In the genomic region with DNA sequence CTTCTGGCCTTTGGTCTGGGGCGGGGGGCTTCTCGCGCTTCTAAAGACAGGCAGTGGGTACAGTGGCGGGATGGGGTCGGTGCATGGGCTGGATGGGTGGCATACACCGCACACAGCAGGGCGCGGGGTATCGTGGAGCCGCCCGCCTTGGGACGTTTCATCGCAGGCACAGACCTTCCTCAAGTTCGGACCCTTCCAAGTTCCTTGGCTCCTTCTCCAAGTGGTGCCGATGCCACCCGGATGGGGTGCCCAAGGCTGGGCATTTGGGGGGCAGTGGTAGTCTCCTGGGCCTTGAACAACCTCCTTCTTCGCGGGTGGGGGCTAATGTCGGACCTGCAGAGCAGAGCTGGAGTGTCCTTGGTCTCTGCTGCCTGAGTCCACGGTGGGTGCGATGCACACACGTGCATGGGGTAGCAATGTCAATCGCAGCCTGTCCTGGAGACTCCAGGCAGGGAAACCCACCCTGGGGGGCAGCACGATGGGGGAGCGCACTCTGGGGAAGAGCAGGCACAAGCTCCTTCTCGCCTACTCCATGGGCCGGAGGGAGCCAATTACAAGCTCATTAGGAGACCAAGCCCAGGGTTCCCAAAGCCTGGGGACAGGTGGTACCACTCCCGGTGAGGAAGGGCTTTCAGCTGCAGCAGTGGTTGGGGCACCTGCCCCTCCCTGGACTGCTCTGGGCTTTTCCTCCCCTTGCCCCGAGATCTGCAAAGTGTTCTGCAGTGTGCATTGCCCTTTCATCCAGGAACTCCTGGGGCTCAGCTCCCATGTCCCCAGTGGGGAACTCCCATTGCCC, we compare ENCODE assay signal across 8 cellular contexts. TPM values are rescaled to one million over a fixed set of nuclear protein-coding genes. Genes with fewer than 3 reads are reported as not detected.
DNase-seq lines count a peak whose midpoint lies in the region; ATAC-seq and TF ChIP-seq lines count a peak whose summit lies in the region.

No MANE protein-coding gene starts in this region.

- no peak for DNase-seq in BE2C
- no peak for DNase-seq in LNCaP clone FGC (ENCODE audit: low read depth)
- no peak for DNase-seq in stimulated activated CD4-positive, alpha-beta T cell treated with anti-CD3 and anti-CD28 coated beads, Interleukin-2, amount 100 ng/mL, for 24 hours
- no peak for DNase-seq in NCI-H1105 treated with DMSO at 0.1 percent for 48 hours (lab: John Stamatoyannopoulos, UW)
- DNase-seq in nucleus accumbens (lab: John Stamatoyannopoulos, UW): no peak

- peak overlapping the region; percentile 55 for H3K4me2 ChIP-seq in neural cell (ENCODE audit: low read length)

- H3K4me3 ChIP-seq in BE2C (ENCODE audit: low read depth, low read length) (peak overlapping the region; percentile 37; the same call in 1 of the 2 replicates), LNCaP clone FGC (ENCODE audit: low read depth, low read length) (peak overlapping the region; percentile 23; the same call in 1 of the 2 replicates), ectodermal cell (ENCODE audit: insufficient read depth, low read depth, low read length) (peak overlapping the region; percentile 80), neural cell (ENCODE audit: low read length) (peak overlapping the region; percentile 63)

- H4K20me1 ChIP-seq in neural cell (ENCODE audit: insufficient read depth): peaks cover 3% of the 10 kb centered on the region

- H2AFZ ChIP-seq in neural cell (ENCODE audit: low read depth, low read length): peak overlapping the region; percentile 73

- H3K27me3 ChIP-seq in BE2C (no peaks in the 10 kb centered on the region), ectodermal cell (ENCODE audit: control insufficient read depth, insufficient read depth, low read length, poor library complexity, severe bottlenecking) (no peaks in the 10 kb centered on the region), neural cell (ENCODE audit: insufficient read depth, low read depth, low read length) (no peaks in the 10 kb centered on the region)

- no peak for TF ChIP-seq RAD21 in neural cell (conservative IDR thresholded peaks at IDR 0.05)

- 60 to 63% methylated on average over 29 of the region's 29 CpGs for WGBS in ectodermal cell, 2 experiments

- H3K9me3 ChIP-seq in BE2C (no peaks in the 10 kb centered on the region), ectodermal cell (ENCODE audit: control insufficient read depth, low read length) (no peaks in the 10 kb centered on the region), neural cell (ENCODE audit: low read length) (no peaks in the 10 kb centered on the region)

- peak; percentile 5 for TF ChIP-seq EP300 in neural cell (conservative IDR thresholded peaks at IDR 0.05; ENCODE audit: poor library complexity, severe bottlenecking)

- H3K79me2 ChIP-seq in neural cell (replicated peaks; ENCODE audit: insufficient read depth, low read length): peaks cover 23% of the 10 kb centered on the region

- no peak for TF ChIP-seq CTCF in BE2C (IDR thresholded peaks at IDR 0.05; ENCODE audit: low read depth, low read length)
- no peak for TF ChIP-seq CTCF in LNCaP clone FGC (IDR thresholded peaks at IDR 0.05; ENCODE audit: control insufficient read depth, extremely low read depth, insufficient read depth)
- no peak for TF ChIP-seq CTCF in neural cell (IDR thresholded peaks at IDR 0.05; ENCODE audit: poor library complexity, severe bottlenecking)

- H3K4me1 ChIP-seq in BE2C (peaks cover 30% of the 10 kb centered on the region), ectodermal cell (ENCODE audit: control insufficient read depth, insufficient read depth, low read length) (peaks cover 37% of the 10 kb centered on the region)

- no peak overlapping the region for H3K27ac ChIP-seq in ectodermal cell (ENCODE audit: insufficient read depth, low read depth, low read length, poor library complexity, severe bottlenecking)
- H3K27ac ChIP-seq in neural cell (ENCODE audit: low read length): peak overlapping the region; percentile 73

- no peak for ATAC-seq in GM19328 (IDR thresholded peaks at IDR 0.05; ENCODE audit: unreplicated experiment)

- peaks cover 3% of the 10 kb centered on the region; the same call in 1 of the 2 replicates for H3K36me3 ChIP-seq in BE2C
- H3K36me3 ChIP-seq in ectodermal cell (ENCODE audit: control insufficient read depth, insufficient read depth, low read length): no peaks in the 10 kb centered on the region
- H3K36me3 ChIP-seq in neural cell (ENCODE audit: insufficient read depth, low read length): no peaks in the 10 kb centered on the region

- no peaks in the 10 kb centered on the region for H3F3A ChIP-seq in neural cell (ENCODE audit: insufficient read depth, low read length, poor library complexity, severe bottlenecking)

- peak overlapping the region; percentile 82 for H3K9ac ChIP-seq in neural cell (ENCODE audit: low read length)

- no peaks in the 10 kb centered on the region for H3K9me2 ChIP-seq in neural cell (ENCODE audit: insufficient read depth, low read length)

TF ChIP-seq in neural cell, 6 proteins besides CTCF, POLR2A, EP300 and RAD21:
- TF ChIP-seq POLR2AphosphoS5 (IDR thresholded peaks at IDR 0.05) (no peak), REST (IDR thresholded peaks at IDR 0.05; ENCODE audit: borderline replicate concordance) (no peak), EZH2 (IDR thresholded peaks at IDR 0.05; ENCODE audit: borderline replicate concordance, insufficient read depth, low read length, poor library complexity, severe bottlenecking) (no peak), MXI1 (conservative IDR thresholded peaks at IDR 0.05; ENCODE audit: poor library complexity, severe bottlenecking) (no peak), TAF1 (IDR thresholded peaks at IDR 0.05; ENCODE audit: low read depth) (no peak), SMC3 (conservative IDR thresholded peaks at IDR 0.05; ENCODE audit: poor library complexity) (no peak)

RNA-seq across cellular contexts. Expression of gene MTSS2, which starts 0.7 kb away (rescaled TPM):
- 211 TPM for polyA plus RNA-seq in BE2C (2012; ENCODE audit: insufficient read depth, insufficient read length, low read depth)
- 83.6 TPM for polyA plus RNA-seq in ectodermal cell (2013, experiment 1 of 4)
- polyA plus RNA-seq in ectodermal cell (2013, experiment 2 of 4): 65.7 TPM
- polyA plus RNA-seq in ectodermal cell (2013, experiment 3 of 4): 67.5 TPM
- 64.8 TPM for polyA plus RNA-seq in ectodermal cell (2013, experiment 4 of 4)
- polyA plus RNA-seq in neural cell: 20.4 and 22.4 TPM in 2 replicates
- 42.6 and 55.5 TPM in 2 replicates for polyA minus RNA-seq in neural cell

RNA-seq across cellular contexts. Expression of gene IL34, which starts 40.2 kb away (rescaled TPM):
- not detected for polyA plus RNA-seq in BE2C (2012; ENCODE audit: insufficient read depth, insufficient read length, low read depth)
- polyA plus RNA-seq in ectodermal cell (2013, experiment 1 of 4): not detected
- polyA plus RNA-seq in ectodermal cell (2013, experiment 2 of 4): 0.12 TPM
- polyA plus RNA-seq in ectodermal cell (2013, experiment 3 of 4): not detected
- not detected for polyA plus RNA-seq in ectodermal cell (2013, experiment 4 of 4)
- polyA plus RNA-seq in neural cell: 3.0 TPM in 1 of 2 replicates, not detected in the other
- polyA minus RNA-seq in neural cell: not detected in 2 replicates

Comparison
In these comparisons a context has a peak if more than half of its experiments do, and no peak if none do; other contexts are left out.
1. H3K4me3 ChIP-seq: peak in every context shown above with its lines; median percentile 80 in ectodermal cell; 63 in neural cell; 37 in BE2C; 23 in LNCaP clone FGC.